ENCODE assay signal across 25 cellular contexts in the genomic region with DNA sequence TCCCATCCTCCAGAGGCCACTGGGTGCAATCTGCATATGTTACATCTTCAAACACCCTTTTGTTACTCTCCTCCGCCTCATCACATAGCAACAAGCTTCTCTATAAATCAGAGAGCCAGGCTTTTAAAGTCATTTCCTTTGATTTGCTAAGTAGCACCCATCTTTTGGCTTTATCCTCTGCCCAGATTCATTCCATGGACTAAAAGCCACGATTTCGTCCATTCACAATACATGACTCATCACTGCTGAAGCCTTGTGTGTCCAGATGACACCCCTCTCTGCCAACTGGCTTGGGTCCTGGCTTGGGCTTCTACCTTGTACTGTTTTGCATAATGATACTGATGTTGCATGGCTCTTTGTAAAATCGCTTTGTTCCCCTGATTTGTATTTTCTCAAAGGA. TPM values are rescaled to one million over a fixed set of nuclear protein-coding genes. Genes with fewer than 3 reads are reported as not detected.
DNase-seq lines count a peak whose midpoint lies in the region; ATAC-seq and TF ChIP-seq lines count a peak whose summit lies in the region.
"Had no signal": no experiment of that assay in that cellular context is flagged by ENCODE, and none has a peak within 500 bp of the region (broad histone marks: within the 10 kb centered on the region; RNA-seq: fewer than 3 reads in every experiment).

No MANE protein-coding gene starts in this region.

- no peak for TF ChIP-seq POLR2A in esophagus muscularis mucosa (IDR thresholded peaks at IDR 0.05; ENCODE audit: low read depth)

- no peak overlapping the region for H2BK12ac ChIP-seq in mesenchymal stem cell (ENCODE audit: low read length in 2 of 2)

- H3K4me2 ChIP-seq in mesenchymal stem cell (ENCODE audit: low read length, poor library complexity, severe bottlenecking), result no peak overlapping the region

- ATAC-seq in HG02840 (IDR thresholded peaks at IDR 0.05; ENCODE audit: low FRiP score, unreplicated experiment), result no peak
- ATAC-seq: activated CD8-positive, alpha-beta T cell treated with anti-CD3 and anti-CD28 coated beads, Interleukin-2, amount 10 ng/mL, durations not matched to agents 7 days and 5 days; foreskin keratinocyte had no signal

- in situ Hi-C loops in brain microvascular endothelial cell (cut with HindIII; ENCODE audit: low pct_ligation_motif_present, low sequenced_read_pairs), result no loop called here

- H3K27me3 ChIP-seq in brain microvascular endothelial cell (replicated peaks) (no peaks in the 10 kb centered on the region), mesenchymal stem cell (ENCODE audit: control insufficient read depth in 1 of 2, insufficient read depth in 1 of 2, low read length in 2 of 2) (peaks cover 0 to 33% of the 10 kb centered on the region in 2 experiments), esophagus muscularis mucosa (peaks cover 0 to 3% (median 0%) of the 10 kb centered on the region in 4 donors)
- H3K27me3 ChIP-seq: colonic mucosa had no signal

- no peak overlapping the region for H3K23ac ChIP-seq in mesenchymal stem cell (ENCODE audit: low read length in 2 of 2)

- no peak overlapping the region for H3K4me3 ChIP-seq in brain microvascular endothelial cell (ENCODE audit: low read depth, low read length)
- no peak overlapping the region for H3K4me3 ChIP-seq in mesenchymal stem cell (ENCODE audit: insufficient read depth in 1 of 2, low read depth in 1 of 2, low read length in 2 of 2)
- H3K4me3 ChIP-seq in esophagus muscularis mucosa, result no peak overlapping the region
- H3K4me3 ChIP-seq: colonic mucosa, right atrium auricular region, stomach had no signal

- no peak for TF ChIP-seq EP300 in esophagus muscularis mucosa (IDR thresholded peaks at IDR 0.05)

- H4K8ac ChIP-seq in mesenchymal stem cell (ENCODE audit: low read length), result no peak overlapping the region

- intact Hi-C loops in esophagus muscularis mucosa (cut with DNase I), result no loop called here

- no peak overlapping the region for H2BK15ac ChIP-seq in mesenchymal stem cell (ENCODE audit: low read depth, poor library complexity, severe bottlenecking)

- H2BK5ac ChIP-seq in mesenchymal stem cell (ENCODE audit: low read depth, low read length, poor library complexity, severe bottlenecking), result no peak overlapping the region

- DNase-seq in EH (ENCODE audit: low read depth) (peak; percentile 95), LHCN-M2 (ENCODE audit: low read depth) (peak; percentile 20), brain microvascular endothelial cell (peak; percentile 56), mesenchymal stem cell (peak; percentile 19), esophagus muscularis mucosa (ENCODE audit: extremely low spot score) (no peak), NCI-H748 treated with DMSO at 0.1 percent for 48 hours (lab: John Stamatoyannopoulos, UW) (no peak), NCI-H2171 (lab: John Stamatoyannopoulos, UW) (no peak)
- DNase-seq: activated CD8-positive, alpha-beta T cell treated with anti-CD3 and anti-CD28 coated beads, Interleukin-2, amount 10 ng/mL, durations not matched to agents 7 days and 5 days; activated T-cell treated with anti-CD3 and anti-CD28 coated beads, Interleukin-2, amount 50 U/mL, for 1 hour; BE2C; colonic mucosa; foreskin keratinocyte; KBM-7; mammary epithelial cell; naive B cell; NCI-H1048; NCI-H2029; RPMI8226; stimulated activated CD4-positive, alpha-beta T cell treated with anti-CD3 and anti-CD28 coated beads, Interleukin-12 subunit alpha, Interleukin-12 subunit beta, amount 100 ng/mL, for 4 hours; stomach had no signal

- no peaks in the 10 kb centered on the region for H3K79me1 ChIP-seq in mesenchymal stem cell (replicated peaks; ENCODE audit: low read length, poor library complexity, severe bottlenecking)

- WGBS in mesenchymal stem cell, result 50% methylated on average over 4 of the region's 4 CpGs
- 75% methylated on average over 4 of the region's 4 CpGs for WGBS in esophagus muscularis mucosa

- no peak overlapping the region for H4K91ac ChIP-seq in mesenchymal stem cell (ENCODE audit: low read length)

- no peak overlapping the region for H3K14ac ChIP-seq in mesenchymal stem cell (ENCODE audit: low read length in 2 of 2)

- H2BK120ac ChIP-seq in mesenchymal stem cell (ENCODE audit: low read depth, low read length), result no peak overlapping the region

- H3K18ac ChIP-seq in mesenchymal stem cell (ENCODE audit: low read depth in 1 of 2, low read length in 2 of 2), result no peak overlapping the region

- TF ChIP-seq CTCF in brain microvascular endothelial cell (IDR thresholded peaks at IDR 0.05; ENCODE audit: low read depth, low read length, missing control alignments) (no peak), esophagus muscularis mucosa (IDR thresholded peaks at IDR 0.05) (no peak)

- H2AK5ac ChIP-seq in mesenchymal stem cell (ENCODE audit: low read length, severe bottlenecking), result no peak overlapping the region

- no peaks in the 10 kb centered on the region for H3K9me3 ChIP-seq in mesenchymal stem cell (ENCODE audit: control insufficient read depth, low read length)
- H3K9me3 ChIP-seq in esophagus muscularis mucosa, result no peaks in the 10 kb centered on the region
- H3K9me3 ChIP-seq: BE2C, colonic mucosa, stomach had no signal

- no peak overlapping the region for H3K4ac ChIP-seq in mesenchymal stem cell (ENCODE audit: low read depth in 1 of 2, low read length in 2 of 2)

- no peak overlapping the region for H3K9ac ChIP-seq in mesenchymal stem cell (ENCODE audit: low read length)

- H3K4me1 ChIP-seq in mesenchymal stem cell (ENCODE audit: control insufficient read depth, insufficient read depth, low read depth, low read length) (no peaks in the 10 kb centered on the region), esophagus muscularis mucosa (no peaks in the 10 kb centered on the region)
- H3K4me1 ChIP-seq: BE2C, colonic mucosa, right atrium auricular region, stomach had no signal

- H3K36me3 ChIP-seq in brain microvascular endothelial cell (replicated peaks) (no peaks in the 10 kb centered on the region), mesenchymal stem cell (ENCODE audit: control insufficient read depth in 1 of 2, insufficient read depth in 2 of 2, low read depth in 1 of 2, low read length in 2 of 2) (no peaks in the 10 kb centered on the region), esophagus muscularis mucosa (no peaks in the 10 kb centered on the region)
- H3K36me3 ChIP-seq: BE2C, colonic mucosa, right atrium auricular region, stomach had no signal

- H2AFZ ChIP-seq in mesenchymal stem cell (ENCODE audit: low read depth, low read length), result no peak overlapping the region

- H3K27ac ChIP-seq in brain microvascular endothelial cell, result no peak overlapping the region
- H3K27ac ChIP-seq in mesenchymal stem cell (ENCODE audit: low read length, poor library complexity, severe bottlenecking), result no peak overlapping the region
- no peak overlapping the region for H3K27ac ChIP-seq in esophagus muscularis mucosa (replicated peaks in 1 of 4)
- H3K27ac ChIP-seq: colonic mucosa, foreskin keratinocyte, right atrium auricular region, stomach had no signal

RNA-seq across cellular contexts. Expression of a gene that starts 2.0 kb away (rescaled TPM):
- total RNA-seq in LHCN-M2 (2014; rRNA removed), result not detected in 2 replicates
- not detected for polyA plus RNA-seq in LHCN-M2 (2012)
- polyA plus RNA-seq in mesenchymal stem cell (2013, experiment 1 of 2), result not detected
- polyA plus RNA-seq in mesenchymal stem cell (2013, experiment 2 of 2), result not detected
- total RNA-seq in esophagus muscularis mucosa, result not detected
- total RNA-seq: activated CD8-positive, alpha-beta T cell treated with anti-CD3 and anti-CD28 coated beads, Interleukin-2, amount 10 ng/mL, durations not matched to agents 7 days and 5 days; colonic mucosa; foreskin keratinocyte; kidney epithelial cell; mammary epithelial cell; NCI-H460; omental fat pad; right atrium auricular region; stomach had no signal
- polyA plus RNA-seq: foreskin keratinocyte, mammary epithelial cell, stomach had no signal

RNA-seq across cellular contexts. Expression of a gene that starts 18.4 kb away (rescaled TPM):
- total RNA-seq in LHCN-M2 (2014; rRNA removed) (not detected in 2 replicates), esophagus muscularis mucosa (not detected)
- polyA plus RNA-seq in LHCN-M2 (2012), result not detected
- polyA plus RNA-seq in mesenchymal stem cell (2013, experiment 1 of 2), result not detected
- not detected for polyA plus RNA-seq in mesenchymal stem cell (2013, experiment 2 of 2)
- total RNA-seq: activated CD8-positive, alpha-beta T cell treated with anti-CD3 and anti-CD28 coated beads, Interleukin-2, amount 10 ng/mL, durations not matched to agents 7 days and 5 days; colonic mucosa; foreskin keratinocyte; kidney epithelial cell; mammary epithelial cell; NCI-H460; omental fat pad; right atrium auricular region; stomach had no signal
- polyA plus RNA-seq: mammary epithelial cell, stomach had no signal

RNA-seq across cellular contexts. Expression of a gene that starts 24.4 kb away (rescaled TPM):
- not detected in 2 replicates for total RNA-seq in LHCN-M2 (2014; rRNA removed)
- polyA plus RNA-seq in LHCN-M2 (2012), result 0.04 TPM
- not detected for polyA plus RNA-seq in mesenchymal stem cell (2013, experiment 1 of 2)
- 0.01 TPM for polyA plus RNA-seq in mesenchymal stem cell (2013, experiment 2 of 2)
- not detected for total RNA-seq in esophagus muscularis mucosa
- total RNA-seq: activated CD8-positive, alpha-beta T cell treated with anti-CD3 and anti-CD28 coated beads, Interleukin-2, amount 10 ng/mL, durations not matched to agents 7 days and 5 days; colonic mucosa; foreskin keratinocyte; kidney epithelial cell; mammary epithelial cell; NCI-H460; omental fat pad; right atrium auricular region; stomach had no signal
- polyA plus RNA-seq: foreskin keratinocyte had no signal

RNA-seq across cellular contexts. Expression of a gene that starts 38.2 kb away (rescaled TPM):
- total RNA-seq in LHCN-M2 (2014; rRNA removed) (not detected in 2 replicates), esophagus muscularis mucosa (not detected)
- not detected for polyA plus RNA-seq in LHCN-M2 (2012)
- not detected for polyA plus RNA-seq in mesenchymal stem cell (2013, experiment 1 of 2)
- not detected for polyA plus RNA-seq in mesenchymal stem cell (2013, experiment 2 of 2)
- total RNA-seq: activated CD8-positive, alpha-beta T cell treated with anti-CD3 and anti-CD28 coated beads, Interleukin-2, amount 10 ng/mL, durations not matched to agents 7 days and 5 days; colonic mucosa; foreskin keratinocyte; kidney epithelial cell; mammary epithelial cell; NCI-H460; omental fat pad; right atrium auricular region; stomach had no signal
- polyA plus RNA-seq: foreskin keratinocyte, mammary epithelial cell, stomach had no signal

RNA-seq across cellular contexts. Expression of a gene that starts 45.4 kb away (rescaled TPM):
- total RNA-seq in LHCN-M2 (2014; rRNA removed), result not detected in 2 replicates
- polyA plus RNA-seq in LHCN-M2 (2012), result 0.04 TPM
- polyA plus RNA-seq in mesenchymal stem cell (2013, experiment 1 of 2), result not detected
- not detected for polyA plus RNA-seq in mesenchymal stem cell (2013, experiment 2 of 2)
- not detected for total RNA-seq in esophagus muscularis mucosa
- total RNA-seq: activated CD8-positive, alpha-beta T cell treated with anti-CD3 and anti-CD28 coated beads, Interleukin-2, amount 10 ng/mL, durations not matched to agents 7 days and 5 days; colonic mucosa; kidney epithelial cell; mammary epithelial cell; NCI-H460; omental fat pad; right atrium auricular region; stomach had no signal
- polyA plus RNA-seq: mammary epithelial cell had no signal

Comparison
In these comparisons a context has a peak if more than half of its experiments do, and no peak if none do; other contexts are left out.
1. DNase-seq: peak in EH (single experiment), LHCN-M2 (single experiment), brain microvascular endothelial cell (single experiment) and mesenchymal stem cell (single experiment); none in esophagus muscularis mucosa (single experiment), NCI-H748 treated with DMSO at 0.1 percent for 48 hours (single experiment) and NCI-H2171 (single experiment).